Comparison of ENCODE assay signal across 6 cellular contexts in genomic region chr19:8307400-8307964, GRCh38. TPM values are rescaled to one million over a fixed set of nuclear protein-coding genes. Genes with fewer than 3 reads are reported as not detected.
DNase-seq lines count a peak whose midpoint lies in the region; ATAC-seq, FAIRE-seq and TF ChIP-seq lines count a peak whose summit lies in the region.

No MANE protein-coding gene starts in this region.

- H3K4me1 ChIP-seq in pancreas: peaks cover 0 to 6% (median 0%) of the 10 kb centered on the region in 3 donors

- H3K27ac Mint-ChIP-seq in dendritic cell treated with granulocyte-macrophage colony-stimulating factor and Interleukin-4, amounts not matched to agents 40 ng/mL and 50 ng/mL, for 4 days: peak overlapping the region; percentile 54

- peaks cover 44% of the 10 kb centered on the region for H3K4me1 Mint-ChIP-seq in dendritic cell treated with granulocyte-macrophage colony-stimulating factor and Interleukin-4, amounts not matched to agents 40 ng/mL and 50 ng/mL, for 4 days (ENCODE audit: low read depth)

- no peak for TF ChIP-seq CTCF in pancreas (IDR thresholded peaks at IDR 0.05)

- peaks cover 53% of the 10 kb centered on the region for H3K27me3 Mint-ChIP-seq in dendritic cell treated with granulocyte-macrophage colony-stimulating factor and Interleukin-4, amounts not matched to agents 40 ng/mL and 50 ng/mL, for 4 days

- peak overlapping the region; percentile 51 to 73 (median 54) for H3K4me3 ChIP-seq in pancreas

- peaks cover 0 to 8% (median 0%) of the 10 kb centered on the region in 3 donors for H3K36me3 ChIP-seq in pancreas

- intact Hi-C loops in dendritic cell treated with granulocyte-macrophage colony-stimulating factor and Interleukin-4, amounts not matched to agents 40 ng/mL and 50 ng/mL, for 4 days (cut with micrococcal nuclease): no loop called here
- intact Hi-C loops in pancreas (cut with DNase I): no loop called here

- peaks cover 50% of the 10 kb centered on the region for H3K36me3 Mint-ChIP-seq in dendritic cell treated with granulocyte-macrophage colony-stimulating factor and Interleukin-4, amounts not matched to agents 40 ng/mL and 50 ng/mL, for 4 days (ENCODE audit: low read depth)

- DNase-seq in NCI-H1092 (lab: John Stamatoyannopoulos, UW) (peak; percentile 30), NCI-H1092 treated with DMSO at 0.1 percent for 48 hours (lab: John Stamatoyannopoulos, UW) (no peak), pancreas (peak in 1 of 6 donors; percentile 49)

- H3K9me3 ChIP-seq in pancreas: no peaks in the 10 kb centered on the region

- peak overlapping the region in 1 of 4 donors; percentile 54 for H3K27ac ChIP-seq in pancreas

- H3K4me3 Mint-ChIP-seq in dendritic cell treated with granulocyte-macrophage colony-stimulating factor and Interleukin-4, amounts not matched to agents 40 ng/mL and 50 ng/mL, for 4 days: peak overlapping the region; percentile 76

- no peak for FAIRE-seq in pancreas (lab: Jason Lieb, UNC)

- no peaks in the 10 kb centered on the region for H3K27me3 ChIP-seq in pancreas

- WGBS in pancreas, 2 donors: 9 to 10% methylated on average over 23 to 24 of the region's 24 CpGs

- H3K9me3 Mint-ChIP-seq in dendritic cell treated with granulocyte-macrophage colony-stimulating factor and Interleukin-4, amounts not matched to agents 40 ng/mL and 50 ng/mL, for 4 days: no peaks in the 10 kb centered on the region

- ATAC-seq in pancreas: peak; percentile 1 to 24 (median 5)
- no peak for ATAC-seq in HG02588 (IDR thresholded peaks at IDR 0.05; ENCODE audit: unreplicated experiment)
- ATAC-seq in GM21825 (IDR thresholded peaks at IDR 0.05; ENCODE audit: unreplicated experiment): no peak

RNA-seq across cellular contexts. Expression of gene CD320, which starts 0.7 kb away (rescaled TPM):
- total RNA-seq in pancreas: 10 to 100 TPM; 13.8 to 24.4 (median 18.2) TPM
- polyA plus RNA-seq in pancreas: 10 to 100 TPM; 22.2 to 58.4 TPM

RNA-seq across cellular contexts. Expression of gene NDUFA7, which starts 13.7 kb away (rescaled TPM):
- 10 to 100 TPM in 5 of 6 donors, 1 to 10 TPM in 1; 7.7 to 17.8 (median 11.2) TPM for total RNA-seq in pancreas
- 10 to 100 TPM; 71.4 to 81.2 TPM for polyA plus RNA-seq in pancreas

RNA-seq across cellular contexts. Expression of gene RPS28, which starts 13.8 kb away (rescaled TPM):
- total RNA-seq in pancreas: 1,000 to 10,000 TPM in 4 of 6 donors, 100 to 1,000 TPM in 2; 892 to 1,524 (median 1,066) TPM
- polyA plus RNA-seq in pancreas: 100 to 1,000 TPM; 706 to 850 TPM

RNA-seq across cellular contexts. Expression of gene KANK3, which starts 35.6 kb away (rescaled TPM):
- total RNA-seq in pancreas: 1 to 10 TPM; 1.7 to 2.3 (median 2.0) TPM
- 10 to 100 TPM in 1 of 2 donors, 1 to 10 TPM in 1; 7.7 to 17.9 TPM for polyA plus RNA-seq in pancreas

RNA-seq across cellular contexts. Expression of gene ANGPTL4, which starts 56.5 kb away (rescaled TPM):
- total RNA-seq in pancreas: 10 to 100 TPM in 4 of 6 donors, 1 to 10 TPM in 2; 2.8 to 82.8 (median 22.5) TPM
- 100 to 1,000 TPM in 1 of 2 donors, 10 to 100 TPM in 1; 95.0 to 169 TPM for polyA plus RNA-seq in pancreas

Comparison
In these comparisons a context has a peak if more than half of its experiments do, and no peak if none do; other contexts are left out.
1. ATAC-seq: peak in pancreas (4 of 4); none in HG02588 (single experiment) and GM21825 (single experiment).